20 cellular contexts compared by ENCODE assay signal in genomic region chr19:1481893-1482360, GRCh38. TPM values are rescaled to one million over a fixed set of nuclear protein-coding genes. Genes with fewer than 3 reads are reported as not detected.
DNase-seq lines count a peak whose midpoint lies in the region; ATAC-seq and TF ChIP-seq lines count a peak whose summit lies in the region.
"Had no signal": no experiment of that assay in that cellular context is flagged by ENCODE, and none has a peak within 500 bp of the region (broad histone marks: within the 10 kb centered on the region; RNA-seq: fewer than 3 reads in every experiment).

No MANE protein-coding gene starts in this region.

- no peak overlapping the region for H3K9ac ChIP-seq in mesenchymal stem cell (ENCODE audit: low read length)

- H3K4me1 ChIP-seq in right atrium auricular region = peaks cover 2 to 17% of the 10 kb centered on the region in 2 donors
- H3K4me1 ChIP-seq in mesenchymal stem cell (ENCODE audit: control insufficient read depth, insufficient read depth, low read depth, low read length) = peaks cover 6% of the 10 kb centered on the region
- H3K4me1 ChIP-seq in upper lobe of right lung = peaks cover 11% of the 10 kb centered on the region
- H3K4me1 ChIP-seq: BE2C had no signal

- H3K27ac ChIP-seq in right atrium auricular region (no peak overlapping the region), mesenchymal stem cell (ENCODE audit: low read length, poor library complexity, severe bottlenecking) (no peak overlapping the region), upper lobe of right lung (no peak overlapping the region)
- H3K27ac ChIP-seq: 22Rv1, PC-9 had no signal

- no peak overlapping the region for H2BK5ac ChIP-seq in mesenchymal stem cell (ENCODE audit: low read depth, low read length, poor library complexity, severe bottlenecking)

- H3K4me3 ChIP-seq in right atrium auricular region (no peak overlapping the region), mesenchymal stem cell (ENCODE audit: insufficient read depth in 1 of 2, low read depth in 1 of 2, low read length in 2 of 2) (no peak overlapping the region), upper lobe of right lung (no peak overlapping the region)
- H3K4me3 ChIP-seq: MG63, PC-9 had no signal

- H3K27me3 ChIP-seq in right atrium auricular region (no peaks in the 10 kb centered on the region), mesenchymal stem cell (ENCODE audit: control insufficient read depth in 1 of 2, insufficient read depth in 1 of 2, low read length in 2 of 2) (no peaks in the 10 kb centered on the region), upper lobe of right lung (no peaks in the 10 kb centered on the region)
- H3K27me3 ChIP-seq: BE2C, MG63 had no signal

- H3K4me2 ChIP-seq in mesenchymal stem cell (ENCODE audit: low read length, poor library complexity, severe bottlenecking) = no peak overlapping the region
- H3K4me2 ChIP-seq: PC-9 had no signal

- H3K36me3 ChIP-seq in right atrium auricular region (no peaks in the 10 kb centered on the region), mesenchymal stem cell (ENCODE audit: control insufficient read depth in 1 of 2, insufficient read depth in 2 of 2, low read depth in 1 of 2, low read length in 2 of 2) (peaks cover 5 to 20% of the 10 kb centered on the region in 2 experiments), upper lobe of right lung (no peaks in the 10 kb centered on the region)
- H3K36me3 ChIP-seq: MG63 had no signal

- no peak overlapping the region for H2BK120ac ChIP-seq in mesenchymal stem cell (ENCODE audit: low read depth, low read length)

- H2BK12ac ChIP-seq in mesenchymal stem cell (ENCODE audit: low read length in 2 of 2) = no peak overlapping the region

- H3K9me3 ChIP-seq in right atrium auricular region (no peaks in the 10 kb centered on the region), mesenchymal stem cell (ENCODE audit: control insufficient read depth, low read length) (no peaks in the 10 kb centered on the region), upper lobe of right lung (no peaks in the 10 kb centered on the region)
- H3K9me3 ChIP-seq: BE2C, MG63 had no signal

- WGBS in mesenchymal stem cell = 95% methylated on average over 31 of the region's 36 CpGs

- H3K23ac ChIP-seq in mesenchymal stem cell (ENCODE audit: low read length in 2 of 2) = no peak overlapping the region

- DNase-seq in DMS53 (lab: John Stamatoyannopoulos, UW) = peak; percentile 42
- no peak for DNase-seq in DMS53 treated with DMSO at 0.1 percent for 48 hours (lab: John Stamatoyannopoulos, UW; ENCODE audit: unreplicated experiment)
- DNase-seq in left ventricle myocardium superior = peak; percentile 31
- DNase-seq in right atrium auricular region (ENCODE audit: low spot score) = no peak
- no peak for DNase-seq in mesenchymal stem cell
- DNase-seq in upper lobe of right lung = peak; percentile 65
- no peak for DNase-seq in C1 segment of cervical spinal cord (lab: John Stamatoyannopoulos, UW)
- DNase-seq: DND-41, GOT3, HFFc6, MG63, NCI-H1092 treated with DMSO at 0.1 percent for 48 hours, NCI-H1694 treated with DMSO at 0.1 percent for 48 hours, NCI-H2107, NCI-H774, PC-9 had no signal

- peak overlapping the region; percentile 67 for H4K91ac ChIP-seq in mesenchymal stem cell (ENCODE audit: low read length)

- intact Hi-C loops in left ventricle myocardium superior (cut with micrococcal nuclease) (no loop called here), upper lobe of right lung (cut with DNase I) (no loop called here)

- no peak for TF ChIP-seq CTCF in right atrium auricular region (IDR thresholded peaks at IDR 0.05)
- no peak for TF ChIP-seq CTCF in upper lobe of right lung (IDR thresholded peaks at IDR 0.05)

- no peak overlapping the region for H2AK5ac ChIP-seq in mesenchymal stem cell (ENCODE audit: low read length, severe bottlenecking)

- H3K18ac ChIP-seq in mesenchymal stem cell (ENCODE audit: low read depth in 1 of 2, low read length in 2 of 2) = no peak overlapping the region

- no peak overlapping the region for H2BK15ac ChIP-seq in mesenchymal stem cell (ENCODE audit: low read depth, poor library complexity, severe bottlenecking)

- H4K8ac ChIP-seq in mesenchymal stem cell (ENCODE audit: low read length) = no peak overlapping the region

- peaks cover 5% of the 10 kb centered on the region for H3K79me1 ChIP-seq in mesenchymal stem cell (replicated peaks; ENCODE audit: low read length, poor library complexity, severe bottlenecking)

- no peak overlapping the region for H2AFZ ChIP-seq in mesenchymal stem cell (ENCODE audit: low read depth, low read length)
- H2AFZ ChIP-seq: PC-9 had no signal

- H3K4ac ChIP-seq in mesenchymal stem cell (ENCODE audit: low read depth in 1 of 2, low read length in 2 of 2) = no peak overlapping the region

- H3K14ac ChIP-seq in mesenchymal stem cell (ENCODE audit: low read length in 2 of 2) = no peak overlapping the region

- ATAC-seq in left ventricle myocardium superior = no peak
- ATAC-seq in upper lobe of right lung = no peak
- ATAC-seq in HG03280 (IDR thresholded peaks at IDR 0.05; ENCODE audit: unreplicated experiment) = no peak

RNA-seq across cellular contexts. Expression of gene C19orf25, which starts 2.9 kb away (rescaled TPM):
- total RNA-seq in left ventricle myocardium superior (16.2 TPM), right atrium auricular region (10 to 100 TPM; 19.1 to 22.3 TPM), upper lobe of right lung (26.3 TPM)
- polyA plus RNA-seq in mesenchymal stem cell (2013, experiment 1 of 2) = 19.7 TPM
- polyA plus RNA-seq in mesenchymal stem cell (2013, experiment 2 of 2) = 19.4 TPM

RNA-seq across cellular contexts. Expression of gene PCSK4, which starts 8.2 kb away (rescaled TPM):
- total RNA-seq in left ventricle myocardium superior (2.8 TPM), right atrium auricular region (1 to 10 TPM; 1.0 to 4.4 TPM), upper lobe of right lung (4.3 TPM)
- 2.0 TPM for polyA plus RNA-seq in mesenchymal stem cell (2013, experiment 1 of 2)
- 1.4 TPM for polyA plus RNA-seq in mesenchymal stem cell (2013, experiment 2 of 2)
- polyA plus RNA-seq: CD4-positive, alpha-beta memory T cell had no signal

RNA-seq across cellular contexts. Expression of gene REEP6, which starts 9.1 kb away (rescaled TPM):
- total RNA-seq in left ventricle myocardium superior (0.72 TPM), right atrium auricular region (1 to 10 TPM; 1.3 to 2.3 TPM), upper lobe of right lung (1.2 TPM)
- 3.1 TPM for polyA plus RNA-seq in mesenchymal stem cell (2013, experiment 1 of 2)
- polyA plus RNA-seq in mesenchymal stem cell (2013, experiment 2 of 2) = 3.7 TPM

RNA-seq across cellular contexts. Expression of gene ADAMTSL5, which starts 30.9 kb away (rescaled TPM):
- total RNA-seq in left ventricle myocardium superior (20.5 TPM), right atrium auricular region (10 to 100 TPM; 14.5 to 27.2 TPM), upper lobe of right lung (4.8 TPM)
- 10.8 TPM for polyA plus RNA-seq in mesenchymal stem cell (2013, experiment 1 of 2)
- polyA plus RNA-seq in mesenchymal stem cell (2013, experiment 2 of 2) = 8.4 TPM

RNA-seq across cellular contexts. Expression of gene APC2, which starts 32.0 kb away (rescaled TPM):
- 0.17 TPM for total RNA-seq in left ventricle myocardium superior
- total RNA-seq in right atrium auricular region = under 1 TPM; 0.04 to 0.35 TPM
- 0.23 TPM for polyA plus RNA-seq in mesenchymal stem cell (2013, experiment 1 of 2)
- polyA plus RNA-seq in mesenchymal stem cell (2013, experiment 2 of 2) = 0.23 TPM
- total RNA-seq in upper lobe of right lung = 0.20 TPM
- total RNA-seq: CD4-positive, alpha-beta memory T cell had no signal
- polyA plus RNA-seq: CD4-positive, alpha-beta memory T cell had no signal

Comparison
In these comparisons a context has a peak if more than half of its experiments do, and no peak if none do; other contexts are left out.
1. DNase-seq: peak in DMS53 (single experiment), left ventricle myocardium superior (single experiment) and upper lobe of right lung (single experiment); none in DMS53 treated with DMSO at 0.1 percent for 48 hours (single experiment), right atrium auricular region (single experiment), mesenchymal stem cell (single experiment) and C1 segment of cervical spinal cord (0 of 14).